Comparison of ENCODE assay signal across 15 cellular contexts in genomic region chr2:186274936-186275575, GRCh38.
DNase-seq lines count a peak whose midpoint lies in the region; ATAC-seq and TF ChIP-seq lines count a peak whose summit lies in the region.
"Had no signal": no experiment of that assay in that cellular context is flagged by ENCODE, and none has a peak within 500 bp of the region (broad histone marks: within the 10 kb centered on the region; RNA-seq: fewer than 3 reads in every experiment).

No MANE protein-coding gene starts in this region.

- H3K9me3 ChIP-seq in SK-N-SH (no peaks in the 10 kb centered on the region), adipocyte (ENCODE audit: control insufficient read depth, low read length) (peaks cover 5% of the 10 kb centered on the region), right cardiac atrium (ENCODE audit: control insufficient read depth, low read length) (no peaks in the 10 kb centered on the region)
- H3K9me3 ChIP-seq in CD4-positive, alpha-beta T cell (ENCODE audit: control insufficient read depth, low read length): peaks cover 2% of the 10 kb centered on the region
- H3K9me3 ChIP-seq: thoracic aorta had no signal

- H3K36me3 Mint-ChIP-seq in CD4-positive, alpha-beta T cell (ENCODE audit: low read depth): peaks cover 30% of the 10 kb centered on the region

- no peak overlapping the region for H3K27ac Mint-ChIP-seq in CD4-positive, alpha-beta T cell
- H3K27ac Mint-ChIP-seq: activated B cell treated with CpG ODN at 0.5 μM for 24 hours had no signal

- H3K27me3 ChIP-seq in SK-N-SH (ENCODE audit: insufficient read depth): no peaks in the 10 kb centered on the region
- no peaks in the 10 kb centered on the region for H3K27me3 ChIP-seq in adipocyte (replicated peaks; ENCODE audit: control insufficient read depth, insufficient read depth, low read length)
- no peaks in the 10 kb centered on the region for H3K27me3 ChIP-seq in foreskin keratinocyte
- H3K27me3 ChIP-seq in right cardiac atrium (ENCODE audit: control insufficient read depth, insufficient read depth): no peaks in the 10 kb centered on the region
- H3K27me3 ChIP-seq in CD4-positive, alpha-beta T cell (ENCODE audit: control insufficient read depth, insufficient read depth, low read length): no peaks in the 10 kb centered on the region
- H3K27me3 ChIP-seq: spleen had no signal

- peaks cover 13% of the 10 kb centered on the region for H3K9me3 Mint-ChIP-seq in CD4-positive, alpha-beta T cell

- no peaks in the 10 kb centered on the region for H3K79me2 ChIP-seq in SK-N-SH (ENCODE audit: insufficient read depth)

- TF ChIP-seq RAD21 in SK-N-SH (IDR thresholded peaks at IDR 0.05; ENCODE audit: low read length): no peak

- H3K4me1 ChIP-seq in SK-N-SH (ENCODE audit: control insufficient read depth in 1 of 2, insufficient read depth in 2 of 2, low read depth in 1 of 2, low read length in 1 of 2): no peaks in the 10 kb centered on the region
- H3K4me1 ChIP-seq in adipocyte (ENCODE audit: control insufficient read depth, insufficient read depth, low read length): no peaks in the 10 kb centered on the region
- peaks cover 3% of the 10 kb centered on the region for H3K4me1 ChIP-seq in foreskin keratinocyte
- no peaks in the 10 kb centered on the region for H3K4me1 ChIP-seq in right cardiac atrium (ENCODE audit: control insufficient read depth, insufficient read depth, low read length)
- H3K4me1 ChIP-seq: spleen had no signal

- ATAC-seq in SK-N-SH treated with all-trans-retinoic acid at 6 μM for 48 hours (no peak), foreskin keratinocyte (peak; percentile 67), right cardiac atrium (no peak), GM21367 (IDR thresholded peaks at IDR 0.05; ENCODE audit: unreplicated experiment) (no peak), GM19035 (IDR thresholded peaks at IDR 0.05; ENCODE audit: unreplicated experiment) (no peak)
- ATAC-seq in CD4-positive, alpha-beta T cell (ENCODE audit: poor library complexity): no peak

- DNase-seq in SK-N-SH (no peak), adipocyte (ENCODE audit: low read depth) (peak; percentile 69), foreskin keratinocyte (peak; percentile 48 to 76), right cardiac atrium (no peak)
- DNase-seq in CD4-positive, alpha-beta T cell: no peak
- DNase-seq: 8988T, activated B cell treated with CpG ODN at 0.5 μM for 24 hours, DMS153, H9, head of caudate nucleus, spleen had no signal

- POLR2A ChIA-PET in SK-N-SH (lab: Yijun Ruan, JAX): no interaction called here
- POLR2A ChIA-PET in CD4-positive, alpha-beta T cell (lab: Charles Lee): no interaction called here

- no peak overlapping the region for H3K4me3 Mint-ChIP-seq in CD4-positive, alpha-beta T cell
- H3K4me3 Mint-ChIP-seq: activated B cell treated with CpG ODN at 0.5 μM for 24 hours, H9 had no signal

- H3K36me3 ChIP-seq in SK-N-SH (replicated peaks in 1 of 2; ENCODE audit: control insufficient read depth in 1 of 2, insufficient read depth in 2 of 2, low read length in 1 of 2) (no peaks in the 10 kb centered on the region), adipocyte (ENCODE audit: control insufficient read depth, insufficient read depth, low read length, severe bottlenecking) (no peaks in the 10 kb centered on the region)
- H3K36me3 ChIP-seq: spleen, thoracic aorta had no signal

- no peak for TF ChIP-seq CTCF in SK-N-SH (IDR thresholded peaks at IDR 0.05)
- TF ChIP-seq CTCF in foreskin keratinocyte (conservative IDR thresholded peaks at IDR 0.05): no peak
- TF ChIP-seq CTCF in CD4-positive, alpha-beta T cell (IDR thresholded peaks at IDR 0.05): no peak

- no peak overlapping the region for H3K9ac ChIP-seq in SK-N-SH
- H3K9ac ChIP-seq in adipocyte (ENCODE audit: low read length): no peak overlapping the region

- no peaks in the 10 kb centered on the region for H3K27me3 Mint-ChIP-seq in CD4-positive, alpha-beta T cell
- H3K27me3 Mint-ChIP-seq: activated B cell treated with CpG ODN at 0.5 μM for 24 hours had no signal

- H3F3A ChIP-seq in SK-N-SH (replicated peaks; ENCODE audit: insufficient read depth): no peaks in the 10 kb centered on the region

- no peaks in the 10 kb centered on the region for H3K9me2 ChIP-seq in SK-N-SH

- 74% methylated on average over 6 of the region's 6 CpGs for WGBS in SK-N-SH (ENCODE audit: low lambda C conversion rate)
- WGBS in right cardiac atrium: 77% methylated on average over 6 of the region's 6 CpGs

- no peak overlapping the region for H3K4me2 ChIP-seq in SK-N-SH

- no peaks in the 10 kb centered on the region for H3K4me1 Mint-ChIP-seq in CD4-positive, alpha-beta T cell (ENCODE audit: low read depth)
- H3K4me1 Mint-ChIP-seq: activated B cell treated with CpG ODN at 0.5 μM for 24 hours had no signal

- TF ChIP-seq EP300 in SK-N-SH (IDR thresholded peaks at IDR 0.05; ENCODE audit: borderline replicate concordance in 1 of 2, low read depth in 1 of 2, low read length in 1 of 2): no peak

- H2AFZ ChIP-seq in SK-N-SH (ENCODE audit: low read depth): no peak overlapping the region

- CTCF ChIA-PET in SK-N-SH (lab: Yijun Ruan, JAX): no interaction called here
- CTCF ChIA-PET in CD4-positive, alpha-beta T cell (lab: Charles Lee): no interaction called here

- no peak overlapping the region for H3K4me3 ChIP-seq in SK-N-SH (ENCODE audit: low read depth in 2 of 2, low read length in 1 of 2)
- no peak overlapping the region for H3K4me3 ChIP-seq in adipocyte (ENCODE audit: low read length)
- no peak overlapping the region for H3K4me3 ChIP-seq in right cardiac atrium (ENCODE audit: low read length)
- H3K4me3 ChIP-seq: spleen, thoracic aorta had no signal

- intact Hi-C loops in right cardiac atrium (cut with DNase I): no loop called here
- intact Hi-C loops in CD4-positive, alpha-beta T cell (cut with DNase I, micrococcal nuclease): no loop called here

- H3K27ac ChIP-seq in SK-N-SH (ENCODE audit: low read depth in 2 of 2, low read length in 1 of 2) (no peak overlapping the region), foreskin keratinocyte (no peak overlapping the region), right cardiac atrium (ENCODE audit: low read length) (no peak overlapping the region)
- no peak overlapping the region for H3K27ac ChIP-seq in CD4-positive, alpha-beta T cell (ENCODE audit: low read depth, low read length)
- H3K27ac ChIP-seq: spleen, thoracic aorta had no signal

- no peaks in the 10 kb centered on the region for H4K20me1 ChIP-seq in SK-N-SH (ENCODE audit: insufficient read depth)

TF ChIP-seq in SK-N-SH, 30 proteins besides CTCF, POLR2A, EP300 and RAD21 (continues in another document):
- TF ChIP-seq REST (IDR thresholded peaks at IDR 0.05; ENCODE audit: low read depth, low read length): no peak

TF ChIP-seq in SK-N-SH treated with all-trans-retinoic acid at 6 μM for 48 hours, 23 proteins besides CTCF, POLR2A, EP300 and RAD21 (continues in another document):
- TF ChIP-seq GLIS3 (CRISPR knock-in tag; IDR thresholded peaks at IDR 0.05): no peak
- TF ChIP-seq, protein P1, sequence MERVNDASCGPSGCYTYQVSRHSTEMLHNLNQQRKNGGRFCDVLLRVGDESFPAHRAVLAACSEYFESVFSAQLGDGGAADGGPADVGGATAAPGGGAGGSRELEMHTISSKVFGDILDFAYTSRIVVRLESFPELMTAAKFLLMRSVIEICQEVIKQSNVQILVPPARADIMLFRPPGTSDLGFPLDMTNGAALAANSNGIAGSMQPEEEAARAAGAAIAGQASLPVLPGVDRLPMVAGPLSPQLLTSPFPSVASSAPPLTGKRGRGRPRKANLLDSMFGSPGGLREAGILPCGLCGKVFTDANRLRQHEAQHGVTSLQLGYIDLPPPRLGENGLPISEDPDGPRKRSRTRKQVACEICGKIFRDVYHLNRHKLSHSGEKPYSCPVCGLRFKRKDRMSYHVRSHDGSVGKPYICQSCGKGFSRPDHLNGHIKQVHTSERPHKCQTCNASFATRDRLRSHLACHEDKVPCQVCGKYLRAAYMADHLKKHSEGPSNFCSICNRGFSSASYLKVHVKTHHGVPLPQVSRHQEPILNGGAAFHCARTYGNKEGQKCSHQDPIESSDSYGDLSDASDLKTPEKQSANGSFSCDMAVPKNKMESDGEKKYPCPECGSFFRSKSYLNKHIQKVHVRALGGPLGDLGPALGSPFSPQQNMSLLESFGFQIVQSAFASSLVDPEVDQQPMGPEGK (CRISPR knock-in tag; IDR thresholded peaks at IDR 0.05; ENCODE audit: borderline replicate concordance): no peak
- TF ChIP-seq ZNF565 (CRISPR knock-in tag; conservative IDR thresholded peaks at IDR 0.05; ENCODE audit: low read depth): no peak
- no peak for TF ChIP-seq SNAI2 (CRISPR knock-in tag; IDR thresholded peaks at IDR 0.05)
- TF ChIP-seq ZNF70 (CRISPR knock-in tag; IDR thresholded peaks at IDR 0.05): no peak
- TF ChIP-seq ZFP30 (CRISPR knock-in tag; IDR thresholded peaks at IDR 0.05): no peak
- no peak for TF ChIP-seq RARB (CRISPR knock-in tag; IDR thresholded peaks at IDR 0.05)
- no peak for TF ChIP-seq ZFP3 (CRISPR knock-in tag; IDR thresholded peaks at IDR 0.05)
- TF ChIP-seq CREB5 (CRISPR knock-in tag; IDR thresholded peaks at IDR 0.05; ENCODE audit: low read depth): no peak
- TF ChIP-seq TCF4 (CRISPR knock-in tag; IDR thresholded peaks at IDR 0.05; ENCODE audit: borderline replicate concordance): no peak
- no peak for TF ChIP-seq TOX (CRISPR knock-in tag; IDR thresholded peaks at IDR 0.05; ENCODE audit: borderline replicate concordance)
- TF ChIP-seq BACH2 (CRISPR knock-in tag; IDR thresholded peaks at IDR 0.05; ENCODE audit: borderline replicate concordance): no peak
- TF ChIP-seq ESRRG (CRISPR knock-in tag; IDR thresholded peaks at IDR 0.05): no peak

Comparison
In these comparisons a context has a peak if more than half of its experiments do, and no peak if none do; other contexts are left out.
1. DNase-seq: peak in adipocyte (single experiment) and foreskin keratinocyte (2 of 2); none in SK-N-SH (single experiment), right cardiac atrium (0 of 3) and CD4-positive, alpha-beta T cell (0 of 10).